In genomic region chr11:134893810-134894685, GRCh38 we compare ENCODE assay signal across 23 cellular contexts.
"Had no signal": no experiment of that assay in that cellular context is flagged by ENCODE, and none has a peak within 500 bp of the region (broad histone marks: within the 10 kb centered on the region; RNA-seq: fewer than 3 reads in every experiment).

No MANE protein-coding gene starts in this region.

- H3K4me3 Mint-ChIP-seq: activated CD4-positive, alpha-beta T cell treated with anti-CD3 and anti-CD28 coated beads, Interleukin-2, amount 10 ng/mL, durations not matched to agents 24 days and 14 days; activated CD8-positive, alpha-beta T cell treated with anti-CD3 and anti-CD28 coated beads for 36 hours; activated naive CD4-positive, alpha-beta T cell treated with anti-CD3 and anti-CD28 coated beads, Interleukin-2, amount 50 U/mL, for 24 hours; activated naive CD8-positive, alpha-beta T cell treated with anti-CD3 and anti-CD28 coated beads, Interleukin-2, amount 10 ng/mL, durations not matched to agents 7 days and 5 days; activated T-cell treated with anti-CD3 and anti-CD28 coated beads, Interleukin-2, amount 50 U/mL, for 24 hours; T-helper 1 cell treated with Interleukin-12 subunit alpha and Interleukin-12 subunit beta and Interleukin-4 antibody, amounts not matched to agents 30 μg/mL and 1 μg/mL, for 36 hours; T-helper 2 cell treated with Interferon-gamma antibody and Interleukin-4, amounts not matched to agents 5 μg/mL and 100 μg/mL, for 36 hours had no signal

- H3K9me3 ChIP-seq: ascending aorta had no signal

- H3K36me3 ChIP-seq: ascending aorta, cardiac muscle cell had no signal

- H3K4me1 ChIP-seq: ascending aorta had no signal

- H3K27ac ChIP-seq: ascending aorta, cardiac muscle cell, KMS-11 had no signal

- DNase-seq: activated CD4-positive, alpha-beta T cell treated with anti-CD3 and anti-CD28 coated beads, Interleukin-2, amount 10 ng/mL, durations not matched to agents 24 days and 14 days; activated CD4-positive, alpha-beta T cell treated with anti-CD3 and anti-CD28 coated beads, Interleukin-2, amount 50 U/mL, for 4 hours; activated CD8-positive, alpha-beta T cell treated with anti-CD3 and anti-CD28 coated beads for 36 hours; activated gamma-delta T cell; activated naive CD4-positive, alpha-beta T cell treated with Interleukin-2 at 50 U/mL for 16 hours; activated naive CD8-positive, alpha-beta T cell treated with anti-CD3 and anti-CD28 coated beads, Interleukin-2, amount 10 ng/mL, durations not matched to agents 7 days and 5 days; activated T-cell treated with anti-CD3 and anti-CD28 coated beads, Interleukin-2, amount 50 U/mL, for 24 hours; amygdala; NCI-H1048; NCI-H1105 treated with DMSO at 0.1 percent for 48 hours; NCI-H1436; NCI-H1694; NCI-H2029; NCI-H345; NCI-H524 treated with DMSO at 0.1 percent for 48 hours; Right ventricle myocardium superior had no signal

- H3K9me3 Mint-ChIP-seq: activated CD4-positive, alpha-beta T cell treated with anti-CD3 and anti-CD28 coated beads, Interleukin-2, amount 10 ng/mL, durations not matched to agents 24 days and 14 days; activated naive CD4-positive, alpha-beta T cell treated with anti-CD3 and anti-CD28 coated beads, Interleukin-2, amount 50 U/mL, for 24 hours; activated naive CD8-positive, alpha-beta T cell treated with anti-CD3 and anti-CD28 coated beads, Interleukin-2, amount 10 ng/mL, durations not matched to agents 7 days and 5 days; activated T-helper 2 cell treated with anti-CD3 and anti-CD28 coated beads, Interferon-gamma antibody, Interleukin-2, Interleukin-4, amounts not matched to agents 10 μg/mL and 5 μg/mL and 100 μg/mL, durations not matched to agents 14 hours and 24 hours and 36 hours; T-helper 1 cell treated with Interleukin-12 subunit alpha and Interleukin-12 subunit beta and Interleukin-4 antibody, amounts not matched to agents 30 μg/mL and 1 μg/mL, for 36 hours; T-helper 2 cell treated with Interferon-gamma antibody and Interleukin-4, amounts not matched to agents 5 μg/mL and 100 μg/mL, for 36 hours had no signal

- H3K9ac ChIP-seq: KMS-11 had no signal

- H3K4me1 Mint-ChIP-seq: activated CD4-positive, alpha-beta T cell treated with anti-CD3 and anti-CD28 coated beads, Interleukin-2, amount 10 ng/mL, durations not matched to agents 24 days and 14 days; activated naive CD4-positive, alpha-beta T cell treated with anti-CD3 and anti-CD28 coated beads, Interleukin-2, amount 50 U/mL, for 24 hours; activated naive CD8-positive, alpha-beta T cell treated with anti-CD3 and anti-CD28 coated beads, Interleukin-2, amount 10 ng/mL, durations not matched to agents 7 days and 5 days had no signal

- H3K4me2 ChIP-seq: KMS-11 had no signal

- ATAC-seq: activated CD8-positive, alpha-beta T cell treated with anti-CD3 and anti-CD28 coated beads for 36 hours had no signal

- H3K27ac Mint-ChIP-seq: activated CD4-positive, alpha-beta T cell treated with anti-CD3 and anti-CD28 coated beads, Interleukin-2, amount 10 ng/mL, durations not matched to agents 24 days and 14 days; activated CD8-positive, alpha-beta T cell treated with anti-CD3 and anti-CD28 coated beads for 36 hours; activated naive CD4-positive, alpha-beta T cell treated with anti-CD3 and anti-CD28 coated beads, Interleukin-2, amount 50 U/mL, for 24 hours; activated naive CD8-positive, alpha-beta T cell treated with anti-CD3 and anti-CD28 coated beads, Interleukin-2, amount 10 ng/mL, durations not matched to agents 7 days and 5 days; activated T-cell treated with anti-CD3 and anti-CD28 coated beads, Interleukin-2, amount 50 U/mL, for 24 hours; activated T-helper 2 cell treated with anti-CD3 and anti-CD28 coated beads, Interferon-gamma antibody, Interleukin-2, Interleukin-4, amounts not matched to agents 10 μg/mL and 5 μg/mL and 100 μg/mL, durations not matched to agents 14 hours and 24 hours and 36 hours; T-helper 1 cell treated with Interleukin-12 subunit alpha and Interleukin-12 subunit beta and Interleukin-4 antibody, amounts not matched to agents 30 μg/mL and 1 μg/mL, for 36 hours; T-helper 2 cell treated with Interferon-gamma antibody and Interleukin-4, amounts not matched to agents 5 μg/mL and 100 μg/mL, for 36 hours had no signal

- H3K4me3 ChIP-seq: ascending aorta, cardiac muscle cell had no signal

- H3K36me3 Mint-ChIP-seq: activated naive CD4-positive, alpha-beta T cell treated with anti-CD3 and anti-CD28 coated beads, Interleukin-2, amount 50 U/mL, for 24 hours; activated naive CD8-positive, alpha-beta T cell treated with anti-CD3 and anti-CD28 coated beads, Interleukin-2, amount 10 ng/mL, durations not matched to agents 7 days and 5 days had no signal

- H3K27me3 Mint-ChIP-seq: activated CD4-positive, alpha-beta T cell treated with anti-CD3 and anti-CD28 coated beads, Interleukin-2, amount 10 ng/mL, durations not matched to agents 24 days and 14 days had no signal

- H3K27me3 ChIP-seq: ascending aorta, cardiac muscle cell had no signal
